In the genomic region with DNA sequence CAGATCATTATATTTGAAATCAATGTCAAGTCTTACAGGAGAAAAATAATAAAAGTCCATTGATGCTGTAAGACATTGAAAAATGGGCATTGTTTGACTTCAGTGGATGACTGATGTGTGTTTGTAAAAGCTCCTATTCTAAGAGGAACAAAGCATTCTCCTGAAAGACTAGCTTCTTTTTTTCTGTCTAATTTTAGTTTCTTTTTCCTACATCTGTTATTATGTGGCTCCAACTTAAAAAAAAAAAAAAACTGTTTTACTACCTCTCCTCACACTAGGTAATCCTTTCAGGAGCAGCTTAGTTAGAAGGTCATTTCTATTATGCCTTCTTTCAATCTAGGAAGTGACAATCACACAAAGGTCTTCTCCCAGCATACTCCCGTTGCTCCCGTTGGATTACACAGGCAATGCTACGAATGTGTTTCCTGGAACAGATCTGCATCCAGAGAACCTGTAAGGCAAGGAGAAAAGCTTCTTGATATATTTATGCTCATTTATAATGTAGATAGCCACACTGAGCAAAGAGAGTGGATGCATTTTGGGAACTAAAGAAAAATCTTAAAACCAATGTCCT, we compare ENCODE assay signal across 28 cellular contexts.
"Had no signal": no experiment of that assay in that cellular context is flagged by ENCODE, and none has a peak within 500 bp of the region (broad histone marks: within the 10 kb centered on the region; RNA-seq: fewer than 3 reads in every experiment).

No MANE protein-coding gene starts in this region.

- DNase-seq: activated CD4-positive, alpha-beta T cell treated with anti-CD3 and anti-CD28 coated beads, Interleukin-2, amount 10 ng/mL, durations not matched to agents 7 days and 5 days; activated CD4-positive, CD25-positive, alpha-beta regulatory T cell treated with anti-CD3 and anti-CD28 coated beads, Interleukin-2, amount 50 U/mL, for 72 hours; activated CD8-positive, alpha-beta T cell treated with anti-CD3 and anti-CD28 coated beads, Interleukin-2, amount 10 ng/mL, durations not matched to agents 7 days and 5 days; activated gamma-delta T cell treated with Interleukin-2 at 50 U/mL for 16 hours; effector memory CD4-positive, alpha-beta T cell; gastrocnemius medialis; head of caudate nucleus; islet precursor cell; left cardiac atrium; occipital lobe; posterior cingulate gyrus; small intestine; stimulated activated CD4-positive, alpha-beta T cell treated with anti-CD3 and anti-CD28 coated beads, Interleukin-15, amount 100 ng/mL, for 24 hours; stimulated activated naive B cell treated with anti-CD40 and anti-IgM and Interleukin-4, amounts not matched to agents 10 μg/mL and 1 μg/mL and 100 μg/mL, for 72 hours had no signal

- H3K36me3 ChIP-seq: ascending aorta, breast epithelium, esophagus muscularis mucosa, gastrocnemius medialis, thoracic aorta, vagina had no signal

- H3K4me3 Mint-ChIP-seq: activated CD4-positive, alpha-beta T cell treated with anti-CD3 and anti-CD28 coated beads, Interleukin-2, amount 10 ng/mL, durations not matched to agents 7 days and 5 days; activated CD8-positive, alpha-beta T cell treated with anti-CD3 and anti-CD28 coated beads, Interleukin-2, amount 10 ng/mL, durations not matched to agents 7 days and 5 days; activated naive CD4-positive, alpha-beta T cell treated with anti-CD3 and anti-CD28 coated beads, Interleukin-2, amount 50 U/mL, for 24 hours; central memory CD8-positive, alpha-beta T cell; memory B cell; nephron; stimulated activated naive B cell treated with anti-CD40 and anti-IgM and Interleukin-4, amounts not matched to agents 10 μg/mL and 1 μg/mL and 100 μg/mL, for 72 hours; T-helper 2 cell treated with Interferon-gamma antibody and Interleukin-4, amounts not matched to agents 5 μg/mL and 100 μg/mL, for 36 hours; type B pancreatic cell had no signal

- H3K36me3 Mint-ChIP-seq: activated naive CD4-positive, alpha-beta T cell treated with anti-CD3 and anti-CD28 coated beads, Interleukin-2, amount 50 U/mL, for 24 hours; memory B cell; stimulated activated naive B cell treated with anti-CD40 and anti-IgM and Interleukin-4, amounts not matched to agents 10 μg/mL and 1 μg/mL and 100 μg/mL, for 72 hours; type B pancreatic cell had no signal

- H3K27ac Mint-ChIP-seq: activated CD4-positive, alpha-beta T cell treated with anti-CD3 and anti-CD28 coated beads, Interleukin-2, amount 10 ng/mL, durations not matched to agents 7 days and 5 days; activated CD8-positive, alpha-beta T cell treated with anti-CD3 and anti-CD28 coated beads, Interleukin-2, amount 10 ng/mL, durations not matched to agents 7 days and 5 days; activated naive CD4-positive, alpha-beta T cell treated with anti-CD3 and anti-CD28 coated beads, Interleukin-2, amount 50 U/mL, for 24 hours; memory B cell; nephron; stimulated activated naive B cell treated with anti-CD40 and anti-IgM and Interleukin-4, amounts not matched to agents 10 μg/mL and 1 μg/mL and 100 μg/mL, for 72 hours; T-helper 2 cell treated with Interferon-gamma antibody and Interleukin-4, amounts not matched to agents 5 μg/mL and 100 μg/mL, for 36 hours; type B pancreatic cell had no signal

- H3K9me3 Mint-ChIP-seq: nephron, type B pancreatic cell had no signal

- H3K4me3 ChIP-seq: ascending aorta, breast epithelium, esophagus muscularis mucosa, gastrocnemius medialis, thoracic aorta, vagina had no signal

- H3K27ac ChIP-seq: ascending aorta, breast epithelium, esophagus muscularis mucosa, gastrocnemius medialis, thoracic aorta, vagina, VCaP had no signal

- H3K27me3 Mint-ChIP-seq: activated CD4-positive, alpha-beta T cell treated with anti-CD3 and anti-CD28 coated beads, Interleukin-2, amount 10 ng/mL, durations not matched to agents 7 days and 5 days; activated naive CD4-positive, alpha-beta T cell treated with anti-CD3 and anti-CD28 coated beads, Interleukin-2, amount 50 U/mL, for 24 hours; central memory CD8-positive, alpha-beta T cell; memory B cell; stimulated activated naive B cell treated with anti-CD40 and anti-IgM and Interleukin-4, amounts not matched to agents 10 μg/mL and 1 μg/mL and 100 μg/mL, for 72 hours; type B pancreatic cell had no signal

- H3K4me1 ChIP-seq: ascending aorta, breast epithelium, gastrocnemius medialis, vagina had no signal

- ATAC-seq: activated CD8-positive, alpha-beta T cell treated with anti-CD3 and anti-CD28 coated beads, Interleukin-2, amount 10 ng/mL, durations not matched to agents 7 days and 5 days; gastrocnemius medialis; left cardiac atrium; sciatic nerve; stimulated activated naive B cell treated with anti-CD40 and anti-IgM and Interleukin-4, amounts not matched to agents 10 μg/mL and 1 μg/mL and 100 μg/mL, for 72 hours had no signal

- H3K9me3 ChIP-seq: ascending aorta, breast epithelium, gastrocnemius medialis, thoracic aorta, vagina had no signal

- H3K27me3 ChIP-seq: ascending aorta, breast epithelium, esophagus muscularis mucosa, gastrocnemius medialis, vagina had no signal

- FAIRE-seq: colon, small intestine had no signal

- H3K4me1 Mint-ChIP-seq: activated CD4-positive, alpha-beta T cell treated with anti-CD3 and anti-CD28 coated beads, Interleukin-2, amount 10 ng/mL, durations not matched to agents 7 days and 5 days; activated naive CD4-positive, alpha-beta T cell treated with anti-CD3 and anti-CD28 coated beads, Interleukin-2, amount 50 U/mL, for 24 hours; central memory CD8-positive, alpha-beta T cell; memory B cell; stimulated activated naive B cell treated with anti-CD40 and anti-IgM and Interleukin-4, amounts not matched to agents 10 μg/mL and 1 μg/mL and 100 μg/mL, for 72 hours had no signal
